12 cellular contexts compared by ENCODE assay signal in genomic region chr1:94806451-94806861, GRCh38. TPM values are rescaled to one million over a fixed set of nuclear protein-coding genes. Genes with fewer than 3 reads are reported as not detected.
DNase-seq lines count a peak whose midpoint lies in the region; TF ChIP-seq lines count a peak whose summit lies in the region.
"Had no signal": no experiment of that assay in that cellular context is flagged by ENCODE, and none has a peak within 500 bp of the region (broad histone marks: within the 10 kb centered on the region; RNA-seq: fewer than 3 reads in every experiment).

No MANE protein-coding gene starts in this region.

- H3K4me1 ChIP-seq in smooth muscle cell (ENCODE audit: low read depth) = peaks cover 19% of the 10 kb centered on the region
- H3K4me1 ChIP-seq: neural progenitor cell had no signal

- no peak for TF ChIP-seq CTCF in smooth muscle cell (IDR thresholded peaks at IDR 0.05; ENCODE audit: borderline replicate concordance, insufficient read depth, poor library complexity, severe bottlenecking)

- no peaks in the 10 kb centered on the region for H3K36me3 ChIP-seq in smooth muscle cell (ENCODE audit: low read depth)
- H3K36me3 ChIP-seq: neural progenitor cell had no signal

- H3K79me2 ChIP-seq in smooth muscle cell (ENCODE audit: low read depth) = peaks cover 4% of the 10 kb centered on the region

- DNase-seq in SIG-M5 treated with dmso at 0.1 percent for 504 hours (lab: John Stamatoyannopoulos, UW; ENCODE audit: unreplicated experiment) (peak; percentile 58), SIG-M5 (lab: John Stamatoyannopoulos, UW) (no peak), RPMI7951 (ENCODE audit: low read depth) (peak; percentile 73), fibroblast of peridontal ligament (ENCODE audit: extremely low read depth) (peak; percentile 55), smooth muscle cell (lab: John Stamatoyannopoulos, UW; ENCODE audit: unreplicated experiment) (no peak), ureter (ENCODE audit: low spot score) (no peak), epidermal melanocyte (ENCODE audit: insufficient read length, low spot score) (no peak)
- DNase-seq in effector CD8-positive, alpha-beta T cell (lab: John Stamatoyannopoulos, UW) = no peak
- DNase-seq: NCI-H1436 treated with DMSO at 0.1 percent for 48 hours had no signal

- H3K9me3 ChIP-seq in smooth muscle cell (replicated peaks; ENCODE audit: low read depth) = no peaks in the 10 kb centered on the region
- H3K9me3 ChIP-seq: SK-N-SH had no signal

- H3K4me2 ChIP-seq in smooth muscle cell = peak overlapping the region; percentile 58
- H3K4me2 ChIP-seq: neural progenitor cell, SK-N-SH had no signal

- no peaks in the 10 kb centered on the region for H3K27me3 ChIP-seq in smooth muscle cell (ENCODE audit: low read depth)
- H3K27me3 ChIP-seq: neural progenitor cell had no signal

- H4K20me1 ChIP-seq in smooth muscle cell (ENCODE audit: low read depth) = no peaks in the 10 kb centered on the region

- H3K27ac ChIP-seq in smooth muscle cell (ENCODE audit: low read depth) = no peak overlapping the region
- H3K27ac ChIP-seq: neural progenitor cell had no signal

- H3K9ac ChIP-seq in smooth muscle cell (ENCODE audit: low read depth) = no peak overlapping the region
- H3K9ac ChIP-seq: neural progenitor cell, SK-N-SH had no signal

- 13% methylated on average over 5 of the region's 5 CpGs for WGBS in smooth muscle cell (ENCODE audit: low lambda C conversion rate)

- peaks cover 31% of the 10 kb centered on the region for H3F3A ChIP-seq in smooth muscle cell (ENCODE audit: low read depth)

- no peak overlapping the region for H2AFZ ChIP-seq in smooth muscle cell (ENCODE audit: low read depth)
- H2AFZ ChIP-seq: neural progenitor cell had no signal

- peak overlapping the region; percentile 8 for H3K4me3 ChIP-seq in smooth muscle cell
- H3K4me3 ChIP-seq: neural progenitor cell had no signal

RNA-seq across cellular contexts. Expression of gene SLC44A3, which starts 13.7 kb away (rescaled TPM):
- total RNA-seq in RPMI7951 (2014; rRNA removed; shearing (Covaris generic)) = 0.98 and 1.1 TPM in 2 replicates
- 3.3 and 10.0 TPM in 2 replicates for total RNA-seq in smooth muscle cell
- polyA plus RNA-seq in smooth muscle cell = 3.2 and 4.4 TPM in 2 replicates
- total RNA-seq in ureter = 72.1 TPM
- total RNA-seq: activated naive CD4-positive, alpha-beta T cell treated with anti-CD3 and anti-CD28 coated beads for 36 hours had no signal

Comparison
In these comparisons a context has a peak if more than half of its experiments do, and no peak if none do; other contexts are left out.
1. DNase-seq: peak in SIG-M5 treated with dmso at 0.1 percent for 504 hours (single experiment), RPMI7951 (single experiment) and fibroblast of peridontal ligament (single experiment); none in SIG-M5 (single experiment), smooth muscle cell (single experiment), effector CD8-positive, alpha-beta T cell (single experiment), ureter (single experiment) and epidermal melanocyte (single experiment).